8 cellular contexts compared by ENCODE assay signal in genomic region chr2:218395456-218395825, GRCh38. TPM values are rescaled to one million over a fixed set of nuclear protein-coding genes. Genes with fewer than 3 reads are reported as not detected.
DNase-seq lines count a peak whose midpoint lies in the region; ATAC-seq and TF ChIP-seq lines count a peak whose summit lies in the region.

No MANE protein-coding gene starts in this region.

- H3K9me2 ChIP-seq in DOHH2 (replicated peaks; ENCODE audit: control insufficient read depth, low read length): no peaks in the 10 kb centered on the region

- TF ChIP-seq CTCF in DOHH2 (IDR thresholded peaks at IDR 0.05; ENCODE audit: low read depth, low read length, poor library complexity, severe bottlenecking) (no peak), Peyer's patch (IDR thresholded peaks at IDR 0.05) (no peak), parathyroid adenoma (IDR thresholded peaks at IDR 0.05) (no peak)

- H4K20me1 ChIP-seq in DOHH2 (ENCODE audit: control insufficient read depth, insufficient read depth, low read depth, low read length): no peaks in the 10 kb centered on the region

- H3K27me3 ChIP-seq in DOHH2 (ENCODE audit: control insufficient read depth, low read length): no peaks in the 10 kb centered on the region
- H3K27me3 ChIP-seq in Peyer's patch: no peaks in the 10 kb centered on the region
- no peaks in the 10 kb centered on the region for H3K27me3 ChIP-seq in parathyroid adenoma (ENCODE audit: control insufficient read depth, insufficient read depth, low read length)

- H3K36me3 ChIP-seq in DOHH2 (ENCODE audit: control insufficient read depth, low read length) (peaks cover 3% of the 10 kb centered on the region; the same call in 1 of the 2 replicates), Peyer's patch (no peaks in the 10 kb centered on the region), parathyroid adenoma (ENCODE audit: control insufficient read depth, insufficient read depth, low read length) (no peaks in the 10 kb centered on the region)

- ATAC-seq in HG03442 (IDR thresholded peaks at IDR 0.05; ENCODE audit: unreplicated experiment) (no peak), HG03159 (IDR thresholded peaks at IDR 0.05; ENCODE audit: unreplicated experiment) (no peak), GM19463 (IDR thresholded peaks at IDR 0.05; ENCODE audit: unreplicated experiment) (no peak)

- peaks cover 52% of the 10 kb centered on the region for H3K4me1 ChIP-seq in DOHH2 (ENCODE audit: control insufficient read depth, low read length)
- H3K4me1 ChIP-seq in Peyer's patch: peaks cover 0 to 19% (median 13%) of the 10 kb centered on the region in 4 donors
- H3K4me1 ChIP-seq in parathyroid adenoma: peaks cover 3% of the 10 kb centered on the region

- H3K9ac ChIP-seq in parathyroid adenoma: no peak overlapping the region

- DNase-seq in Peyer's patch: no peak
- DNase-seq in erythroblast (lab: John Stamatoyannopoulos, UW): peak; percentile 71 to 72
- no peak for DNase-seq in islet precursor cell

- H3K27ac ChIP-seq in DOHH2 (ENCODE audit: low read depth, low read length) (peak overlapping the region; percentile 92), Peyer's patch (peak overlapping the region; percentile 95 to 99 (median 98)), parathyroid adenoma (peak overlapping the region; percentile 95)

- H3F3A ChIP-seq in DOHH2 (ENCODE audit: control insufficient read depth, insufficient read depth): peaks cover 15% of the 10 kb centered on the region

- H3K4me2 ChIP-seq in DOHH2 (ENCODE audit: low read length): peak overlapping the region; percentile 94
- H3K4me2 ChIP-seq in parathyroid adenoma (ENCODE audit: low read length): peak overlapping the region; percentile 37

- peaks cover 17% of the 10 kb centered on the region for H3K79me2 ChIP-seq in DOHH2 (ENCODE audit: control insufficient read depth, low read length)
- no peaks in the 10 kb centered on the region for H3K79me2 ChIP-seq in parathyroid adenoma

- H3K9me3 ChIP-seq in DOHH2 (ENCODE audit: control insufficient read depth, insufficient read depth, low read length): no peaks in the 10 kb centered on the region
- no peaks in the 10 kb centered on the region for H3K9me3 ChIP-seq in Peyer's patch
- H3K9me3 ChIP-seq in parathyroid adenoma (ENCODE audit: control insufficient read depth, low read length): no peaks in the 10 kb centered on the region

- no peak for TF ChIP-seq POLR2A in Peyer's patch (IDR thresholded peaks at IDR 0.05)
- TF ChIP-seq POLR2A in erythroblast (IDR thresholded peaks at IDR 0.05; ENCODE audit: low read length): no peak

- H2AFZ ChIP-seq in parathyroid adenoma: peak overlapping the region; percentile 95

- H3K4me3 ChIP-seq in DOHH2 (ENCODE audit: low read length) (peak overlapping the region; percentile 90), Peyer's patch (peak overlapping the region; percentile 57 to 97 (median 82)), parathyroid adenoma (ENCODE audit: low read depth, low read length) (peak overlapping the region; percentile 99)

RNA-seq across cellular contexts. Expression of gene CTDSP1, which starts 4.2 kb away (rescaled TPM):
- 100 to 1,000 TPM; 105 to 207 (median 184) TPM for total RNA-seq in Peyer's patch

RNA-seq across cellular contexts. Expression of gene SLC11A1, which starts 13.4 kb away (rescaled TPM):
- 10 to 100 TPM in 2 of 4 donors, 1 to 10 TPM in 2; 2.8 to 21.5 (median 8.6) TPM for total RNA-seq in Peyer's patch

RNA-seq across cellular contexts. Expression of gene VIL1, which starts 23.5 kb away (rescaled TPM):
- 1,000 to 10,000 TPM in 1 of 4 donors, 100 to 1,000 TPM in 3; 189 to 1,274 (median 741) TPM for total RNA-seq in Peyer's patch

RNA-seq across cellular contexts. Expression of gene CATIP, which starts 38.8 kb away (rescaled TPM):
- total RNA-seq in Peyer's patch: not detected

Comparison
In these comparisons a context has a peak if more than half of its experiments do, and no peak if none do; other contexts are left out.
1. DNase-seq: peak in erythroblast (2 of 2); none in Peyer's patch (0 of 3) and islet precursor cell (single experiment).
2. Peak in every context shown above with its lines, with median percentiles within 50 percentile points of each other: H3K27ac ChIP-seq and H3K4me3 ChIP-seq.